ENCODE assay signal across 1 cellular context in the genomic region with DNA sequence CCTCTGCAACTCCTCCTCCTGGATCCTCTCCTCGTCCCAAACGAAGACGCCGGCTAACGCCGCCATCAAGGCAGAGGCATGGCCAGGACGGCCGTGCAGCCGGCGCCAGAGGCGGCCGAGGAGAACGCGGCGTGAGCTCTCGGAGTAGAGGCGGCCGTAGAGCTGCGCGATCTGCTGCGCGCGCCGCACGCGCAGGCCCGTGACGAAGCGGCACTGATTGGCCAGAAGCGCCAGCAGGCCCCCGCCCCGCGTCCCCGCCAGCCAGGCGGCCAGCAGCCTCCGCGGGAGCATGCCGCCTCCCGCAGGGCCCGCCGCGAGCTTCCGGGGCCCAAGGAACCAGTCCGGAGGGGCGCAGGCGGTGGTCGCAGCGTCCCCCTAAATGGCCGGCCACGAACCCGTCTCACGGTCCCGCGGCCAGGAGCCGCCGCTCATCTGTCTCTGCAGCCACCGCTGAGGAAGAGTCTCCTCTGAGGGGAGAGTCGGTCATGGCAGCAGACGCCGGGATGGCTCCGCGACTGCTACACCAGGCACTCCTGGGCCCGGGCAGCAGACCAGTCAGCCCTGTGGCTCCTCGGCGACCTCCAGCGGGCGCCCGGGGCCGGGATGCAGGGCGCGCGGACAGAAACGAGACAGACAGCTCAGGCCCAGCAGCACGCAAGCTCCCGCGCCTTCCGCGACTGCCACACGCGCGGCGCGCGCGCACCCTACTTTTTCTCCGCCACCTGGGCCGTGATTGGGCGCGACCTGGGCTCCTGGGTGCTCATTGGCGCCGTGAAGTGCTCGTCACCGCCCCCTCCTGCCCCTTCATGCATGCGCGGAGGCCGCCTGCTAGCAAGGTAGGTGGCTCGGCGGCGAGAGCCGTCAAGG.
TF ChIP-seq lines count a peak whose summit lies in the region.

A gene with protein sequence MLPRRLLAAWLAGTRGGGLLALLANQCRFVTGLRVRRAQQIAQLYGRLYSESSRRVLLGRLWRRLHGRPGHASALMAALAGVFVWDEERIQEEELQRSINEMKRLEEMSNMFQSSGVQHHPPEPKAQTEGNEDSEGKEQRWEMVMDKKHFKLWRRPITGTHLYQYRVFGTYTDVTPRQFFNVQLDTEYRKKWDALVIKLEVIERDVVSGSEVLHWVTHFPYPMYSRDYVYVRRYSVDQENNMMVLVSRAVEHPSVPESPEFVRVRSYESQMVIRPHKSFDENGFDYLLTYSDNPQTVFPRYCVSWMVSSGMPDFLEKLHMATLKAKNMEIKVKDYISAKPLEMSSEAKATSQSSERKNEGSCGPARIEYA (minus strand): TSS at position 684 of the 867 bp plus-strand sequence. CDS start 393 bp downstream, at position 291.

TF ChIP-seq in HepG2, 621 proteins besides CTCF, POLR2A, EP300 and RAD21 (continued from another document and continues in another):
- TF ChIP-seq ZFP36 (IDR thresholded peaks at IDR 0.05; ENCODE audit: borderline replicate concordance, low read depth, low read length, partially characterized antibody) (peak; percentile 12), ZNF3 (CRISPR knock-in tag; IDR thresholded peaks at IDR 0.05) (no peak), HOXA9 (CRISPR knock-in tag; IDR thresholded peaks at IDR 0.05; ENCODE audit: borderline replicate concordance) (peak; percentile 75; the same call in 1 of the 2 replicates), YY1 (IDR thresholded peaks at IDR 0.05; ENCODE audit: insufficient read depth, insufficient replicate concordance, low read depth, low read length) (peak; percentile 53), DR1 (CRISPR knock-in tag; IDR thresholded peaks at IDR 0.05) (peak; percentile 97), ZNF558 (CRISPR knock-in tag; IDR thresholded peaks at IDR 0.05; ENCODE audit: borderline replicate concordance) (peak; percentile 96; the same call in 1 of the 2 replicates), DNMT3B (CRISPR knock-in tag; conservative IDR thresholded peaks at IDR 0.05) (no peak; the same call in none of the 2 replicates), CENPX (CRISPR knock-in tag; IDR thresholded peaks at IDR 0.05) (no peak), ZNF605 (CRISPR knock-in tag; IDR thresholded peaks at IDR 0.05) (peak; percentile 91), ZNF484 (CRISPR knock-in tag; IDR thresholded peaks at IDR 0.05; ENCODE audit: borderline replicate concordance, low read depth) (peak; percentile 84; the same call in 1 of the 2 replicates), ZNF232 (CRISPR knock-in tag; IDR thresholded peaks at IDR 0.05; ENCODE audit: borderline replicate concordance) (peak; percentile 74; the same call in 1 of the 2 replicates), ZNF180 (CRISPR knock-in tag; IDR thresholded peaks at IDR 0.05; ENCODE audit: borderline replicate concordance, low read depth) (no peak), ZNF274 (CRISPR knock-in tag; IDR thresholded peaks at IDR 0.05) (peak; percentile 95), HOXA3 (CRISPR knock-in tag; IDR thresholded peaks at IDR 0.05) (peak; percentile 96), ZNF460 (CRISPR knock-in tag; IDR thresholded peaks at IDR 0.05; ENCODE audit: borderline replicate concordance) (no peak; the same call in 1 of the 2 replicates), ZNF24 (IDR thresholded peaks at IDR 0.05) (no peak; the same call in 1 of the 2 replicates), NR2F1 (CRISPR knock-in tag; IDR thresholded peaks at IDR 0.05) (no peak), ZMYM3 (CRISPR knock-in tag; IDR thresholded peaks at IDR 0.05) (no peak), RORA (CRISPR knock-in tag; IDR thresholded peaks at IDR 0.05) (0 out of 2 replicates have a peak, but pooled peaks have one; percentile 47), CHD4 (IDR thresholded peaks at IDR 0.05; ENCODE audit: borderline replicate concordance, low read length) (no peak), TBL1XR1 (IDR thresholded peaks at IDR 0.05; ENCODE audit: borderline replicate concordance, low read length, partially characterized antibody) (peak; percentile 69), MTA3 (CRISPR knock-in tag; IDR thresholded peaks at IDR 0.05) (no peak), MYNN (CRISPR knock-in tag; IDR thresholded peaks at IDR 0.05; ENCODE audit: low read depth) (peak; percentile 80; the same call in 1 of the 2 replicates), ZNF264 (CRISPR knock-in tag; IDR thresholded peaks at IDR 0.05) (0 out of 2 replicates have a peak, but pooled peaks have one; percentile 63), RAD51 (IDR thresholded peaks at IDR 0.05; ENCODE audit: borderline replicate concordance) (no peak), SRY (CRISPR knock-in tag; IDR thresholded peaks at IDR 0.05) (peak; percentile 91), MATR3 (CRISPR knock-in tag; IDR thresholded peaks at IDR 0.05) (no peak), MTF2 (CRISPR knock-in tag; IDR thresholded peaks at IDR 0.05; ENCODE audit: borderline replicate concordance) (peak; percentile 98), SP140L (CRISPR knock-in tag; IDR thresholded peaks at IDR 0.05; ENCODE audit: borderline replicate concordance) (no peak), JARID2 (CRISPR knock-in tag; IDR thresholded peaks at IDR 0.05; ENCODE audit: insufficient replicate concordance) (peak; percentile 35), JUNB (CRISPR knock-in tag; IDR thresholded peaks at IDR 0.05; ENCODE audit: borderline replicate concordance) (no peak), ELF4 (CRISPR knock-in tag; IDR thresholded peaks at IDR 0.05; ENCODE audit: borderline replicate concordance) (peak; percentile 93), BCL6 (CRISPR knock-in tag; IDR thresholded peaks at IDR 0.05) (peak; percentile 37; the same call in 1 of the 2 replicates), NR2F2 (IDR thresholded peaks at IDR 0.05; ENCODE audit: borderline replicate concordance, low read depth) (no peak)
- TF ChIP-seq, protein P1, sequence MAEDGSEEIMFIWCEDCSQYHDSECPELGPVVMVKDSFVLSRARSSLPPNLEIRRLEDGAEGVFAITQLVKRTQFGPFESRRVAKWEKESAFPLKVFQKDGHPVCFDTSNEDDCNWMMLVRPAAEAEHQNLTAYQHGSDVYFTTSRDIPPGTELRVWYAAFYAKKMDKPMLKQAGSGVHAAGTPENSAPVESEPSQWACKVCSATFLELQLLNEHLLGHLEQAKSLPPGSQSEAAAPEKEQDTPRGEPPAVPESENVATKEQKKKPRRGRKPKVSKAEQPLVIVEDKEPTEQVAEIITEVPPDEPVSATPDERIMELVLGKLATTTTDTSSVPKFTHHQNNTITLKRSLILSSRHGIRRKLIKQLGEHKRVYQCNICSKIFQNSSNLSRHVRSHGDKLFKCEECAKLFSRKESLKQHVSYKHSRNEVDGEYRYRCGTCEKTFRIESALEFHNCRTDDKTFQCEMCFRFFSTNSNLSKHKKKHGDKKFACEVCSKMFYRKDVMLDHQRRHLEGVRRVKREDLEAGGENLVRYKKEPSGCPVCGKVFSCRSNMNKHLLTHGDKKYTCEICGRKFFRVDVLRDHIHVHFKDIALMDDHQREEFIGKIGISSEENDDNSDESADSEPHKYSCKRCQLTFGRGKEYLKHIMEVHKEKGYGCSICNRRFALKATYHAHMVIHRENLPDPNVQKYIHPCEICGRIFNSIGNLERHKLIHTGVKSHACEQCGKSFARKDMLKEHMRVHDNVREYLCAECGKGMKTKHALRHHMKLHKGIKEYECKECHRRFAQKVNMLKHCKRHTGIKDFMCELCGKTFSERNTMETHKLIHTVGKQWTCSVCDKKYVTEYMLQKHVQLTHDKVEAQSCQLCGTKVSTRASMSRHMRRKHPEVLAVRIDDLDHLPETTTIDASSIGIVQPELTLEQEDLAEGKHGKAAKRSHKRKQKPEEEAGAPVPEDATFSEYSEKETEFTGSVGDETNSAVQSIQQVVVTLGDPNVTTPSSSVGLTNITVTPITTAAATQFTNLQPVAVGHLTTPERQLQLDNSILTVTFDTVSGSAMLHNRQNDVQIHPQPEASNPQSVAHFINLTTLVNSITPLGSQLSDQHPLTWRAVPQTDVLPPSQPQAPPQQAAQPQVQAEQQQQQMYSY (CRISPR knock-in tag; IDR thresholded peaks at IDR 0.05) = no peak
- TF ChIP-seq, protein P2, sequence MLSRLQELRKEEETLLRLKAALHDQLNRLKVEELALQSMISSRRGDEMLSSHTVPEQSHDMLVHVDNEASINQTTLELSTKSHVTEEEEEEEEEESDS (CRISPR knock-in tag; IDR thresholded peaks at IDR 0.05; ENCODE audit: borderline replicate concordance) = peak; percentile 66; the same call in 1 of the 2 replicates
- TF ChIP-seq, protein P3, sequence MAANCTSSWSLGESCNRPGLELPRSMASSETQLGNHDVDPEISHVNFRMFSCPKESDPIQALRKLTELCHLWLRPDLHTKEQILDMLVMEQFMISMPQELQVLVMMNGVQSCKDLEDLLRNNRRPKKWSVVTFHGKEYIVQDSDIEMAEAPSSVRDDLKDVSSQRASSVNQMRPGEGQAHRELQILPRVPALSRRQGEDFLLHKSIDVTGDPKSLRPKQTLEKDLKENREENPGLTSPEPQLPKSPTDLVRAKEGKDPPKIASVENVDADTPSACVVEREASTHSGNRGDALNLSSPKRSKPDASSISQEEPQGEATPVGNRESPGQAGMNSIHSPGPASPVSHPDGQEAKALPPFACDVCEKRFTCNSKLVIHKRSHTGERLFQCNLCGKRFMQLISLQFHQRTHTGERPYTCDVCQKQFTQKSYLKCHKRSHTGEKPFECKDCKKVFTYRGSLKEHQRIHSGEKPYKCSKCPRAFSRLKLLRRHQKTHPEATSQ (CRISPR knock-in tag; IDR thresholded peaks at IDR 0.05; ENCODE audit: borderline replicate concordance) = peak; percentile 32; the same call in 1 of the 2 replicates
- TF ChIP-seq, protein P4, sequence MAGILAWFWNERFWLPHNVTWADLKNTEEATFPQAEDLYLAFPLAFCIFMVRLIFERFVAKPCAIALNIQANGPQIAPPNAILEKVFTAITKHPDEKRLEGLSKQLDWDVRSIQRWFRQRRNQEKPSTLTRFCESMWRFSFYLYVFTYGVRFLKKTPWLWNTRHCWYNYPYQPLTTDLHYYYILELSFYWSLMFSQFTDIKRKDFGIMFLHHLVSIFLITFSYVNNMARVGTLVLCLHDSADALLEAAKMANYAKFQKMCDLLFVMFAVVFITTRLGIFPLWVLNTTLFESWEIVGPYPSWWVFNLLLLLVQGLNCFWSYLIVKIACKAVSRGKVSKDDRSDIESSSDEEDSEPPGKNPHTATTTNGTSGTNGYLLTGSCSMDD (CRISPR knock-in tag; IDR thresholded peaks at IDR 0.05) = no peak
- TF ChIP-seq, protein P5, sequence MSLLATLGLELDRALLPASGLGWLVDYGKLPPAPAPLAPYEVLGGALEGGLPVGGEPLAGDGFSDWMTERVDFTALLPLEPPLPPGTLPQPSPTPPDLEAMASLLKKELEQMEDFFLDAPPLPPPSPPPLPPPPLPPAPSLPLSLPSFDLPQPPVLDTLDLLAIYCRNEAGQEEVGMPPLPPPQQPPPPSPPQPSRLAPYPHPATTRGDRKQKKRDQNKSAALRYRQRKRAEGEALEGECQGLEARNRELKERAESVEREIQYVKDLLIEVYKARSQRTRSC (CRISPR knock-in tag; IDR thresholded peaks at IDR 0.05; ENCODE audit: low read depth) = peak; percentile 86
- TF ChIP-seq, protein P6, sequence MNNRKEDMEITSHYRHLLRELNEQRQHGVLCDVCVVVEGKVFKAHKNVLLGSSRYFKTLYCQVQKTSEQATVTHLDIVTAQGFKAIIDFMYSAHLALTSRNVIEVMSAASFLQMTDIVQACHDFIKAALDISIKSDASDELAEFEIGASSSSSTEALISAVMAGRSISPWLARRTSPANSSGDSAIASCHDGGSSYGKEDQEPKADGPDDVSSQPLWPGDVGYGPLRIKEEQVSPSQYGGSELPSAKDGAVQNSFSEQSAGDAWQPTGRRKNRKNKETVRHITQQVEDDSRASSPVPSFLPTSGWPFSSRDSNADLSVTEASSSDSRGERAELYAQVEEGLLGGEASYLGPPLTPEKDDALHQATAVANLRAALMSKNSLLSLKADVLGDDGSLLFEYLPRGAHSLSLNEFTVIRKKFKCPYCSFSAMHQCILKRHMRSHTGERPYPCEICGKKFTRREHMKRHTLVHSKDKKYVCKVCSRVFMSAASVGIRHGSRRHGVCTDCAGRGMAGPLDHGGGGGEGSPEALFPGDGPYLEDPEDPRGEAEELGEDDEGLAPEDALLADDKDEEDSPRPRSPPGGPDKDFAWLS (CRISPR knock-in tag; IDR thresholded peaks at IDR 0.05; ENCODE audit: borderline replicate concordance) = peak; percentile 25; the same call in 1 of the 2 replicates
- TF ChIP-seq, protein P7, sequence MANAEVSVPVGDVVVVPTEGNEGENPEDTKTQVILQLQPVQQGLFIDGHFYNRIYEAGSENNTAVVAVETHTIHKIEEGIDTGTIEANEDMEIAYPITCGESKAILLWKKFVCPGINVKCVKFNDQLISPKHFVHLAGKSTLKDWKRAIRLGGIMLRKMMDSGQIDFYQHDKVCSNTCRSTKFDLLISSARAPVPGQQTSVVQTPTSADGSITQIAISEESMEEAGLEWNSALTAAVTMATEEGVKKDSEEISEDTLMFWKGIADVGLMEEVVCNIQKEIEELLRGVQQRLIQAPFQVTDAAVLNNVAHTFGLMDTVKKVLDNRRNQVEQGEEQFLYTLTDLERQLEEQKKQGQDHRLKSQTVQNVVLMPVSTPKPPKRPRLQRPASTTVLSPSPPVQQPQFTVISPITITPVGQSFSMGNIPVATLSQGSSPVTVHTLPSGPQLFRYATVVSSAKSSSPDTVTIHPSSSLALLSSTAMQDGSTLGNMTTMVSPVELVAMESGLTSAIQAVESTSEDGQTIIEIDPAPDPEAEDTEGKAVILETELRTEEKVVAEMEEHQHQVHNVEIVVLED (CRISPR knock-in tag; IDR thresholded peaks at IDR 0.05; ENCODE audit: borderline replicate concordance) = peak; percentile 91
- TF ChIP-seq, protein P8, sequence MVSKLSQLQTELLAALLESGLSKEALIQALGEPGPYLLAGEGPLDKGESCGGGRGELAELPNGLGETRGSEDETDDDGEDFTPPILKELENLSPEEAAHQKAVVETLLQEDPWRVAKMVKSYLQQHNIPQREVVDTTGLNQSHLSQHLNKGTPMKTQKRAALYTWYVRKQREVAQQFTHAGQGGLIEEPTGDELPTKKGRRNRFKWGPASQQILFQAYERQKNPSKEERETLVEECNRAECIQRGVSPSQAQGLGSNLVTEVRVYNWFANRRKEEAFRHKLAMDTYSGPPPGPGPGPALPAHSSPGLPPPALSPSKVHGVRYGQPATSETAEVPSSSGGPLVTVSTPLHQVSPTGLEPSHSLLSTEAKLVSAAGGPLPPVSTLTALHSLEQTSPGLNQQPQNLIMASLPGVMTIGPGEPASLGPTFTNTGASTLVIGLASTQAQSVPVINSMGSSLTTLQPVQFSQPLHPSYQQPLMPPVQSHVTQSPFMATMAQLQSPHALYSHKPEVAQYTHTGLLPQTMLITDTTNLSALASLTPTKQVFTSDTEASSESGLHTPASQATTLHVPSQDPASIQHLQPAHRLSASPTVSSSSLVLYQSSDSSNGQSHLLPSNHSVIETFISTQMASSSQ (IDR thresholded peaks at IDR 0.05; ENCODE audit: low read depth) = no peak
- TF ChIP-seq, protein P8 (CRISPR knock-in tag; IDR thresholded peaks at IDR 0.05; ENCODE audit: borderline replicate concordance) = peak; percentile 59; the same call in 1 of the 2 replicates
